8 cellular contexts compared by ENCODE assay signal in the genomic region with DNA sequence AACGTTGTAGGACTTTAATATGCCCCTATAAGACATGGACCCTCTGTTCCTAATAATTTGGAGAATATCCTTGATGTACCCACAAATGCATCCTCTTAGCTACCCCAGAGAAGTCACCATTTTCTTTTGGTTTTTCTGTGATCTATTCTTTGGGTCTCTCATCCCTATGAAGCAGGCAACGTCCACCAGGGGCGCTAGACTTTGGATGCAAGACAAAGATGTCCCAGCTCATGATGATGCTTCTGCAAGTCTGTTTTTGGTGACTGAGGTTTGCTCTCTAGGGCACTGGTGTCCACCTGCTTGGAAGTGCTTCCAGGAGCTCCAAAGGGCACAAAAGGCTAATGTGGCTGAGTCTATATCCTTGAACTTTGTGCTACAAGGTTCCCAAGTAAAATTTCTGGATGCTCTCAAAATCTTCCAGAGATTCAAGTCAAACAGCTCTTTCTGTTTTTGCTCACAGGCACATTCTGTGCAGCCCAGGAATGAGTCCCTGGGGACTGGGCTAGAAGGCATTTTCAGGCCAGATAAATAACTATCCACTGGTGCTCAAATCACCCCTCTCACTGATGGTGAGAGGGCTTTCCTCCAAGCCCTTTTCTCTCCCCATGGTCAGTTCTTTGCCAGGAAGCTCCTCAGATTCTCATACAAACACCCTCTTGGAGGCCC.
DNase-seq lines count a peak whose midpoint lies in the region; ATAC-seq and TF ChIP-seq lines count a peak whose summit lies in the region.

No MANE protein-coding gene starts in this region.

- H3K27ac ChIP-seq in brain microvascular endothelial cell, result no peak overlapping the region

- H3K27me3 ChIP-seq in brain microvascular endothelial cell (replicated peaks), result no peaks in the 10 kb centered on the region

- TF ChIP-seq POLR2A in NB4 (IDR thresholded peaks at IDR 0.05; ENCODE audit: extremely low read depth, insufficient read length), result no peak

- DNase-seq in NCI-H748 (lab: John Stamatoyannopoulos, UW; ENCODE audit: unreplicated experiment) (peak; percentile 8), NCI-H748 treated with DMSO at 0.1 percent for 48 hours (lab: John Stamatoyannopoulos, UW) (no peak), NB4 (ENCODE audit: low read depth) (peak; percentile 62), brain microvascular endothelial cell (peak; percentile 40), myocyte (ENCODE audit: low read depth) (peak; percentile 21), pons (ENCODE audit: low spot score) (no peak), NCI-H2029 treated with DMSO at 0.1 percent for 48 hours (lab: John Stamatoyannopoulos, UW) (no peak)

- H3K4me3 ChIP-seq in NB4 (ENCODE audit: low read depth, low read length), result no peak overlapping the region
- no peak overlapping the region for H3K4me3 ChIP-seq in brain microvascular endothelial cell (ENCODE audit: low read depth, low read length)

- H3K36me3 ChIP-seq in brain microvascular endothelial cell (replicated peaks), result no peaks in the 10 kb centered on the region

- in situ Hi-C loops in brain microvascular endothelial cell (cut with HindIII; ENCODE audit: low pct_ligation_motif_present, low sequenced_read_pairs), result no loop called here

- ATAC-seq in GM18861 (IDR thresholded peaks at IDR 0.05; ENCODE audit: unreplicated experiment), result no peak

- TF ChIP-seq CTCF in NB4 (IDR thresholded peaks at IDR 0.05; ENCODE audit: low read depth, low read length) (peak; percentile 97), brain microvascular endothelial cell (IDR thresholded peaks at IDR 0.05; ENCODE audit: low read depth, low read length, missing control alignments) (peak; percentile 78)

Comparison
In these comparisons a context has a peak if more than half of its experiments do, and no peak if none do; other contexts are left out.
1. DNase-seq: peak in NCI-H748 (single experiment), NB4 (single experiment), brain microvascular endothelial cell (single experiment) and myocyte (single experiment); none in NCI-H748 treated with DMSO at 0.1 percent for 48 hours (single experiment), pons (single experiment) and NCI-H2029 treated with DMSO at 0.1 percent for 48 hours (single experiment).